Comparison of ENCODE assay signal across 15 cellular contexts in the genomic region with DNA sequence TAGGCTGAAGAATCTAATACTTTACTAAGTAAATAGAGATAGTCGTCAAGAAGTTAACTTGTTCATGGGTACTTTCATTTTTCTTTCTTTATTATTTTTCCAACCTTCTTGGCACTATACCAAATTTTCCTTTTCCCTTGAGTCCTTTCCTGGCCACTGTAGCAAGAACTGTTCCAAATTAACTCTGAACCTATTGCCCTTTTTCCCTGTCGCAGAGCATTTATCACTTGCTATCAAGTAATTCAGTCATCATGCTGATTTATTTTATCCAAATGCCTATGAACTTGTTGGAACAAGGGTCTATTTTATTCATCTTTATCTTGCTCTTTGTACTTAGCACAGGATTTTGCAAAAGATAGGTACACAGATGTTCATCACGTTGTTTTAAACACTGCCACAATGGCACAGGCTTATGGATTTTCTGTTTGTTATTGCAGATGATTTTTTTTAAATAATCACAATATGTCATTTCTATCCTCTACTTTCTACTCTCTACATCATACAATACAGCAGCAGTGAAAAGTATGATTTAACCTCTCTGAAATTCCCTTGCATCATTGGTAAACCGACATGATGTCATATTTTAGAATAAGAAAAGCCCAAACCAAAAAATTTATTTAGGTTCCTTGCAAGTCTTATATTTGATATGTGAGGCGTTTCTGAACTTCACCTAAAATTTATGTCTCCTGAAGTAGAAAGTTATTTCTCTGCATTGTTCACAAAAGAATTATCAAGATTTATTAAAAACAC.
"Had no signal": no experiment of that assay in that cellular context is flagged by ENCODE, and none has a peak within 500 bp of the region (broad histone marks: within the 10 kb centered on the region; RNA-seq: fewer than 3 reads in every experiment).

No MANE protein-coding gene starts in this region.

- H3K4me3 ChIP-seq: gastrocnemius medialis, heart right ventricle, left ventricle myocardium inferior had no signal

- H3K27ac ChIP-seq: gastrocnemius medialis, heart right ventricle, left ventricle myocardium inferior had no signal

- H3K4me1 ChIP-seq: heart right ventricle had no signal

- H3K27me3 ChIP-seq: gastrocnemius medialis, heart right ventricle had no signal

- DNase-seq: activated CD4-positive, alpha-beta T cell treated with anti-CD3 and anti-CD28 coated beads for 48 hours; activated CD8-positive, alpha-beta T cell treated with anti-CD3 and anti-CD28 coated beads for 36 hours; activated effector memory CD4-positive, alpha-beta T cell treated with anti-CD3 and anti-CD28 coated beads, Interleukin-2, amount 50 U/mL, for 16 hours; activated T-cell treated with anti-CD3 and anti-CD28 coated beads, Interleukin-2, amount 50 U/mL, for 48 hours; anterior cingulate cortex; cerebellar nuclear complex; effector memory CD4-positive, alpha-beta T cell; gastrocnemius medialis; heart right ventricle; left ventricle myocardium inferior; nucleus accumbens; T-helper 17 cell had no signal

- H3K36me3 ChIP-seq: gastrocnemius medialis, heart right ventricle, left ventricle myocardium inferior had no signal

- ATAC-seq: activated CD8-positive, alpha-beta T cell treated with anti-CD3 and anti-CD28 coated beads for 36 hours; activated naive CD4-positive, alpha-beta T cell treated with anti-CD3 and anti-CD28 coated beads, Interleukin-2, amount 50 U/mL, for 72 hours; gastrocnemius medialis; heart right ventricle; natural killer cell treated with Interleukin-12 subunit alpha and Interleukin-12 subunit beta and Interleukin-15 and Interleukin-18, amount 100 ng/mL, for 72 hours; T-helper 17 cell; WTC11 had no signal

- H3K9me3 ChIP-seq: gastrocnemius medialis had no signal
